1 cellular context compared by ENCODE assay signal in the genomic region with DNA sequence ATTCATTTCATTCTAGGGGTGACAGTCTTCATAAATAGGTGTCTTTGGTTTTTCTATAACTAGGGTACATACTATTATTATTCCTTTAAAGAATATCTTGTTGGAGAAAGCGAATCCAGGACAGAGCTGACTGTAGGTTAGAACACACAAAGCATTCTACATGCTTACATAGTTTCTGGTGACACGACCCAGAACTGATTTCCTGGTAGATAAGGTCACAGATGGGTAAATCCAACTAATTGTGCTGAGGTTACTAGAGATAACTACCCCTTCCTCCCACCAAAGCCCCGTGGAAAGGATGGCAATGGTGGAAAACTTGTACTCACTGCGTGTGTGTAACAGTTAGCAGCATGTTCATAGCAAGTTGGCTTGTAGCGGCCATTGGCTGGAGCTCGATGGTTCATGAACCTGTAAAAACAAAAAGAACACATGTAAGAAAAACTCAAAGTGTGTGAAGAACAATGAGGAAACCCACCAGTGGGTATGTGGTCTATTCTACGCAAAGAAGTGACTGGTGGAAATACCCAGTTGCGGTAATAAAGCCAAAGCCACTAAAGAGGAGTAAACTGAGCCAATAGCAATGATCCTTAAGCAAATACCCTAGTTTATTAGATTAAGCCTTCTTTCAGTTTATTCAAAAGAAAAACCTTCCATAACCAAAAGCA.
TF ChIP-seq lines count a peak whose summit lies in the region.

No MANE protein-coding gene starts in this region.

TF ChIP-seq in A549, 52 proteins besides CTCF, POLR2A, EP300 and RAD21 (continued from another document):
- TF ChIP-seq, protein P1, sequence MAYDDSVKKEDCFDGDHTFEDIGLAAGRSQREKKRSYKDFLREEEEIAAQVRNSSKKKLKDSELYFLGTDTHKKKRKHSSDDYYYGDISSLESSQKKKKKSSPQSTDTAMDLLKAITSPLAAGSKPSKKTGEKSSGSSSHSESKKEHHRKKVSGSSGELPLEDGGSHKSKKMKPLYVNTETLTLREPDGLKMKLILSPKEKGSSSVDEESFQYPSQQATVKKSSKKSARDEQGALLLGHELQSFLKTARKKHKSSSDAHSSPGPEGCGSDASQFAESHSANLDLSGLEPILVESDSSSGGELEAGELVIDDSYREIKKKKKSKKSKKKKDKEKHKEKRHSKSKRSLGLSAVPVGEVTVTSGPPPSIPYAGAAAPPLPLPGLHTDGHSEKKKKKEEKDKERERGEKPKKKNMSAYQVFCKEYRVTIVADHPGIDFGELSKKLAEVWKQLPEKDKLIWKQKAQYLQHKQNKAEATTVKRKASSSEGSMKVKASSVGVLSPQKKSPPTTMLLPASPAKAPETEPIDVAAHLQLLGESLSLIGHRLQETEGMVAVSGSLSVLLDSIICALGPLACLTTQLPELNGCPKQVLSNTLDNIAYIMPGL (CRISPR knock-in tag; IDR thresholded peaks at IDR 0.05; ENCODE audit: borderline replicate concordance): no peak
- TF ChIP-seq ZC3H11A (IDR thresholded peaks at IDR 0.05) (no peak), HES2 (IDR thresholded peaks at IDR 0.05) (no peak), MAFK (IDR thresholded peaks at IDR 0.05; ENCODE audit: partially characterized antibody) (no peak), CEBPB (IDR thresholded peaks at IDR 0.05) (no peak)
- TF ChIP-seq, protein P2, sequence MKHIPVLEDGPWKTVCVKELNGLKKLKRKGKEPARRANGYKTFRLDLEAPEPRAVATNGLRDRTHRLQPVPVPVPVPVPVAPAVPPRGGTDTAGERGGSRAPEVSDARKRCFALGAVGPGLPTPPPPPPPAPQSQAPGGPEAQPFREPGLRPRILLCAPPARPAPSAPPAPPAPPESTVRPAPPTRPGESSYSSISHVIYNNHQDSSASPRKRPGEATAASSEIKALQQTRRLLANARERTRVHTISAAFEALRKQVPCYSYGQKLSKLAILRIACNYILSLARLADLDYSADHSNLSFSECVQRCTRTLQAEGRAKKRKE (CRISPR knock-in tag; IDR thresholded peaks at IDR 0.05; ENCODE audit: low read depth): no peak
- TF ChIP-seq, protein P3, sequence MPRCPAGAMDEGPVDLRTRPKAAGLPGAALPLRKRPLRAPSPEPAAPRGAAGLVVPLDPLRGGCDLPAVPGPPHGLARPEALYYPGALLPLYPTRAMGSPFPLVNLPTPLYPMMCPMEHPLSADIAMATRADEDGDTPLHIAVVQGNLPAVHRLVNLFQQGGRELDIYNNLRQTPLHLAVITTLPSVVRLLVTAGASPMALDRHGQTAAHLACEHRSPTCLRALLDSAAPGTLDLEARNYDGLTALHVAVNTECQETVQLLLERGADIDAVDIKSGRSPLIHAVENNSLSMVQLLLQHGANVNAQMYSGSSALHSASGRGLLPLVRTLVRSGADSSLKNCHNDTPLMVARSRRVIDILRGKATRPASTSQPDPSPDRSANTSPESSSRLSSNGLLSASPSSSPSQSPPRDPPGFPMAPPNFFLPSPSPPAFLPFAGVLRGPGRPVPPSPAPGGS (IDR thresholded peaks at IDR 0.05): no peak
- TF ChIP-seq, protein P4, sequence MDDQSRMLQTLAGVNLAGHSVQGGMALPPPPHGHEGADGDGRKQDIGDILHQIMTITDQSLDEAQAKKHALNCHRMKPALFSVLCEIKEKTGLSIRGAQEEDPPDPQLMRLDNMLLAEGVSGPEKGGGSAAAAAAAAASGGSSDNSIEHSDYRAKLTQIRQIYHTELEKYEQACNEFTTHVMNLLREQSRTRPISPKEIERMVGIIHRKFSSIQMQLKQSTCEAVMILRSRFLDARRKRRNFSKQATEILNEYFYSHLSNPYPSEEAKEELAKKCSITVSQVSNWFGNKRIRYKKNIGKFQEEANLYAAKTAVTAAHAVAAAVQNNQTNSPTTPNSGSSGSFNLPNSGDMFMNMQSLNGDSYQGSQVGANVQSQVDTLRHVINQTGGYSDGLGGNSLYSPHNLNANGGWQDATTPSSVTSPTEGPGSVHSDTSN (IDR thresholded peaks at IDR 0.05): no peak
